In genomic region chr7:39565538-39565937, GRCh38 we compare ENCODE assay signal across 8 cellular contexts. TPM values are rescaled to one million over a fixed set of nuclear protein-coding genes. Genes with fewer than 3 reads are reported as not detected.
DNase-seq lines count a peak whose midpoint lies in the region; ATAC-seq and TF ChIP-seq lines count a peak whose summit lies in the region.

No MANE protein-coding gene starts in this region.

- BruUV-seq in mammary epithelial cell (replicated peaks; lab: Mats Ljungman, UMichigan), result no TSS peak

- H3K4me3 ChIP-seq in ACC112 (ENCODE audit: low read depth, low read length) (peak overlapping the region; percentile 94), HUES6 (ENCODE audit: low read depth, low read length) (peak overlapping the region; percentile 94), mammary epithelial cell (replicated peaks in 1 of 3; ENCODE audit: insufficient read depth in 1 of 3, low read depth in 2 of 3, low read length in 3 of 3) (peak overlapping the region; percentile 70 to 97 (median 85)), mononuclear cell (ENCODE audit: low read length) (peak overlapping the region; percentile 77)

- H4K20me1 ChIP-seq in mammary epithelial cell (ENCODE audit: insufficient read depth, low read length), result no peaks in the 10 kb centered on the region

- H3K36me3 ChIP-seq in ACC112 (ENCODE audit: insufficient read depth, low read length) (no peaks in the 10 kb centered on the region), HUES6 (ENCODE audit: control insufficient read depth, insufficient read depth, low read length) (peaks cover 8% of the 10 kb centered on the region), mammary epithelial cell (ENCODE audit: insufficient read depth, low read length) (no peaks in the 10 kb centered on the region)

- WGBS in mammary epithelial cell (ENCODE audit: low coverage, missing lambda C conversion rate), result 23% methylated on average over 4 of the region's 4 CpGs

- no peak for TF ChIP-seq CTCF in mammary epithelial cell (conservative IDR thresholded peaks at IDR 0.05 in 1 of 2, IDR thresholded peaks at IDR 0.05 in 1 of 2; ENCODE audit: extremely low read depth in 1 of 2, insufficient read depth in 1 of 2, low read depth in 1 of 2, low read length in 2 of 2)

- intact Hi-C loops in mammary epithelial cell (cut with micrococcal nuclease), result no loop called here

- peak overlapping the region; percentile 95 for H3K4me2 ChIP-seq in mammary epithelial cell (ENCODE audit: insufficient read depth, low read depth, low read length)

- peak overlapping the region; percentile 31 for H3K27ac ChIP-seq in ACC112 (ENCODE audit: low read depth, low read length)
- H3K27ac ChIP-seq in HUES6 (ENCODE audit: low read depth, low read length), result peak overlapping the region; percentile 74
- H3K27ac ChIP-seq in mammary epithelial cell (ENCODE audit: insufficient read depth, low read depth, low read length), result peak overlapping the region; percentile 65

- dilution Hi-C loops in mammary epithelial cell (cut with HindIII; ENCODE audit: low sequenced_read_pairs), result no loop called here

- ATAC-seq in GM21529 (IDR thresholded peaks at IDR 0.05; ENCODE audit: unreplicated experiment), result no peak

- H3K4me1 ChIP-seq in ACC112 (ENCODE audit: control insufficient read depth, insufficient read depth, low read length, unreplicated experiment), result peaks cover 8% of the 10 kb centered on the region
- H3K4me1 ChIP-seq in HUES6 (ENCODE audit: control insufficient read depth, insufficient read depth, low read length), result peaks cover 13% of the 10 kb centered on the region
- H3K4me1 ChIP-seq in mammary epithelial cell (ENCODE audit: insufficient read depth, low read length), result peaks cover 9% of the 10 kb centered on the region
- H3K4me1 ChIP-seq in mononuclear cell (ENCODE audit: insufficient read depth, low read length), result peaks cover 8% of the 10 kb centered on the region

- CTCF ChIA-PET in mammary epithelial cell (lab: Charles Lee; ENCODE audit: low non-redundant PET), result no interaction called here

- H3K79me2 ChIP-seq in ACC112 (ENCODE audit: control insufficient read depth, insufficient read depth, low read length, unreplicated experiment) (peaks cover 26% of the 10 kb centered on the region), mammary epithelial cell (ENCODE audit: insufficient read depth, low read length) (peaks cover 32% of the 10 kb centered on the region)

- peak overlapping the region; percentile 97 for H2AFZ ChIP-seq in ACC112 (ENCODE audit: low read length, unreplicated experiment)
- peak overlapping the region; percentile 90 for H2AFZ ChIP-seq in mammary epithelial cell (ENCODE audit: low read depth, low read length)

- in situ Hi-C loops in mammary epithelial cell (cut with MboI; ENCODE audit: low sequenced_read_pairs in 2 of 2), result no loop called here

- H3K27me3 ChIP-seq in ACC112 (ENCODE audit: insufficient read depth, low read length), result no peaks in the 10 kb centered on the region
- H3K27me3 ChIP-seq in HUES6 (ENCODE audit: control insufficient read depth, insufficient read depth, low read length), result no peaks in the 10 kb centered on the region
- no peaks in the 10 kb centered on the region for H3K27me3 ChIP-seq in mammary epithelial cell (ENCODE audit: insufficient read depth, low read length)
- H3K27me3 ChIP-seq in mononuclear cell (ENCODE audit: insufficient read depth, low read length), result no peaks in the 10 kb centered on the region

- peak overlapping the region; percentile 96 for H3K9ac ChIP-seq in HUES6 (ENCODE audit: low read length)
- peak overlapping the region; percentile 92 for H3K9ac ChIP-seq in mammary epithelial cell (ENCODE audit: insufficient read depth, low read length)

- H3K9me3 ChIP-seq in HUES6 (ENCODE audit: control insufficient read depth, insufficient read depth, low read depth, low read length) (no peaks in the 10 kb centered on the region), mammary epithelial cell (replicated peaks; ENCODE audit: insufficient read depth, low read length) (no peaks in the 10 kb centered on the region), mononuclear cell (ENCODE audit: low read depth, low read length) (no peaks in the 10 kb centered on the region)

- DNase-seq in mammary epithelial cell (peak; percentile 28), SIG-M5 treated with dmso at 0.1 percent for 504 hours (lab: John Stamatoyannopoulos, UW; ENCODE audit: unreplicated experiment) (no peak), iPS-NIHi7 (ENCODE audit: extremely low spot score) (no peak)
- DNase-seq in stimulated activated CD4-positive, alpha-beta T cell treated with anti-CD3 and anti-CD28 coated beads, Interleukin-4, amount 100 ng/mL, for 4 hours, result no peak

RNA-seq across cellular contexts. Expression of gene YAE1, which starts 0.7 kb away (rescaled TPM):
- total RNA-seq in mammary epithelial cell (10 to 100 TPM; 22.7 to 23.1 TPM), mononuclear cell (10.1 TPM)
- polyA plus RNA-seq in mammary epithelial cell, result 19.6 TPM
- polyA minus RNA-seq in mammary epithelial cell, result not detected

RNA-seq across cellular contexts. Expression of gene RALA, which starts 57.8 kb away (rescaled TPM):
- 10 to 100 TPM; 15.2 to 51.7 TPM for total RNA-seq in mammary epithelial cell
- 25.5 TPM for polyA plus RNA-seq in mammary epithelial cell
- polyA minus RNA-seq in mammary epithelial cell, result 39.3 TPM
- 10.6 TPM for total RNA-seq in mononuclear cell
